Comparison of ENCODE assay signal across 21 cellular contexts in the genomic region with DNA sequence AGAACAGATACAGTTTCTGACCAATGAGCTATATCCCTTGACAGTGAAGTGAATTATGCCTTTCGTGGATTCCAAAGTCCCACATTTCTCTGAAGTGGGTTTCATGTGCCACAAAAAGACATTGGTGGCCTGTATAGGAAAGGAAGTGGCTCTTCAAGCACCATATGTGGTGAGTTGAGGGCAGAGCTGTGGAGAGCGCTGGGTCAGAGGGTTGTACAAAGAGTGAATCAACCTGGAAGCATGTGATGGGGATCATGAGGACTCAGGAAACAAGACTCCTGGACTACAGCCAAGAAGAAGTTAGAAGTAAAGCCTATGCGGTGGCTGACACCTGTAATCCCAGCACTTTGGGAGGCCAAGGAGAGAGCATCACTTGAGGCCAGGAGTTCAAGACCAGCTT. TPM values are rescaled to one million over a fixed set of nuclear protein-coding genes. Genes with fewer than 3 reads are reported as not detected.
DNase-seq lines count a peak whose midpoint lies in the region; ATAC-seq, FAIRE-seq and TF ChIP-seq lines count a peak whose summit lies in the region.
"Had no signal": no experiment of that assay in that cellular context is flagged by ENCODE, and none has a peak within 500 bp of the region (broad histone marks: within the 10 kb centered on the region; RNA-seq: fewer than 3 reads in every experiment).

No MANE protein-coding gene starts in this region.

- no peak overlapping the region for H3K27ac Mint-ChIP-seq in MCF 10A (ENCODE audit: low read depth, unreplicated experiment)
- H3K27ac Mint-ChIP-seq: CD8-positive, alpha-beta memory T cell had no signal

- no peak overlapping the region for H3K4me3 Mint-ChIP-seq in MCF 10A (ENCODE audit: unreplicated experiment)
- H3K4me3 Mint-ChIP-seq: CD8-positive, alpha-beta memory T cell had no signal

- CTCF ChIA-PET in MCF 10A (lab: Yijun Ruan, JAX), result interaction anchor here (0.5 to 1.3 kb wide), 4 partner anchors 10 to 135 kb away, joined by 3 to 6 read pairs (median 4); no protein-coding TSS in a partner anchor

- H3K4me3 ChIP-seq in breast epithelium, result no peak overlapping the region
- no peak overlapping the region for H3K4me3 ChIP-seq in bronchial epithelial cell (ENCODE audit: low read depth, low read length)
- H3K4me3 ChIP-seq: BLaER1 had no signal

- intact Hi-C loops in MCF 10A (cut with micrococcal nuclease), result no loop called here
- intact Hi-C loops in breast epithelium (cut with DNase I; ENCODE audit: low total_unique reads), result no loop called here

- FAIRE-seq in bronchial epithelial cell (lab: Jason Lieb, UNC), result no peak
- FAIRE-seq: A204.1 had no signal

- H3K9me3 Mint-ChIP-seq in MCF 10A (ENCODE audit: unreplicated experiment), result no peaks in the 10 kb centered on the region
- H3K9me3 Mint-ChIP-seq: CD8-positive, alpha-beta memory T cell had no signal

- no peaks in the 10 kb centered on the region for H3K9me3 ChIP-seq in breast epithelium
- H3K9me3 ChIP-seq: BLaER1 had no signal

- peaks cover 73% of the 10 kb centered on the region for H3K27me3 Mint-ChIP-seq in MCF 10A (ENCODE audit: insufficient read depth, unreplicated experiment)

- peaks cover 4% of the 10 kb centered on the region for H3K36me3 Mint-ChIP-seq in MCF 10A (ENCODE audit: insufficient read depth, unreplicated experiment)
- H3K36me3 Mint-ChIP-seq: CD8-positive, alpha-beta memory T cell had no signal

- TF ChIP-seq POLR2A in breast epithelium (IDR thresholded peaks at IDR 0.05), result no peak

- BruUV-seq in MCF 10A (replicated peaks; lab: Mats Ljungman, UMichigan), result no TSS peak

- no peaks in the 10 kb centered on the region for H3K36me3 ChIP-seq in breast epithelium
- no peaks in the 10 kb centered on the region for H3K36me3 ChIP-seq in bronchial epithelial cell (ENCODE audit: control insufficient read depth, insufficient read depth, low read length)
- H3K36me3 ChIP-seq: BLaER1 had no signal

- ATAC-seq in HG03196 (IDR thresholded peaks at IDR 0.05; ENCODE audit: unreplicated experiment), result no peak

- TF ChIP-seq CTCF in MCF 10A (IDR thresholded peaks at IDR 0.05; ENCODE audit: unreplicated experiment) (no peak), breast epithelium (IDR thresholded peaks at IDR 0.05) (no peak), bronchial epithelial cell (IDR thresholded peaks at IDR 0.05; ENCODE audit: insufficient read depth, low read length, severe bottlenecking) (no peak), GM10266 (IDR thresholded peaks at IDR 0.05; ENCODE audit: control insufficient read depth, insufficient read depth, low read depth, missing control alignments) (no peak)

- peak; percentile 0 for DNase-seq in MCF 10A (ENCODE audit: unreplicated experiment)
- no peak for DNase-seq in breast epithelium (ENCODE audit: low spot score in 2 of 2)
- peak; percentile 23 for DNase-seq in SK-MEL-5 (ENCODE audit: low read depth, low spot score)
- peak; percentile 3 for DNase-seq in bronchial epithelial cell (ENCODE audit: low read depth)
- DNase-seq in T1000 (lab: John Stamatoyannopoulos, UW), result no peak
- no peak for DNase-seq in NCI-H1417 treated with DMSO at 0.1 percent for 48 hours (lab: John Stamatoyannopoulos, UW)
- DNase-seq in GM10266 (ENCODE audit: extremely low spot score), result no peak
- DNase-seq: CD8-positive, alpha-beta memory T cell; H7; Karpas-422; NCI-H1417; NCI-H1930; NCI-H69; NK-92 treated with Interleukin-12 subunit alpha and Interleukin-12 subunit beta, amount 100 ng/mL, for 24 hours; SHP77 treated with DMSO at 0.1 percent for 48 hours had no signal

- H3K27me3 ChIP-seq in breast epithelium, result no peaks in the 10 kb centered on the region
- no peaks in the 10 kb centered on the region for H3K27me3 ChIP-seq in bronchial epithelial cell (ENCODE audit: control insufficient read depth, insufficient read depth, low read length)
- H3K27me3 ChIP-seq: BLaER1 had no signal

- peaks cover 8% of the 10 kb centered on the region for H3K4me1 Mint-ChIP-seq in MCF 10A (ENCODE audit: insufficient read depth, unreplicated experiment)

- POLR2A ChIA-PET in MCF 10A (lab: Yijun Ruan, JAX), result no interaction called here

- in situ Hi-C loops in SK-MEL-5 (cut with HindIII; ENCODE audit: low pct_unique_long_range_greater_than_20kb, low sequenced_read_pairs), result no loop called here

- H3K4me1 ChIP-seq in breast epithelium, result no peaks in the 10 kb centered on the region
- H3K4me1 ChIP-seq: BLaER1 had no signal

- no peak overlapping the region for H3K27ac ChIP-seq in breast epithelium
- H3K27ac ChIP-seq: BLaER1 had no signal

RNA-seq across cellular contexts. Expression of gene SLC5A4, which starts 0.6 kb away (rescaled TPM):
- total RNA-seq in MCF 10A (2022) (not detected in 2 replicates), breast epithelium (1 to 10 TPM in 1 of 3 donors, under 1 TPM in 1, not detected in 1; 0.16 to 1.3 TPM), bronchial epithelial cell (not detected in 2 replicates)
- total RNA-seq in SK-MEL-5 (2014; rRNA removed; shearing (Covaris generic)), result 134 and 146 TPM in 2 replicates
- 40.4 and 57.4 TPM in 2 replicates for polyA plus RNA-seq in SK-MEL-5 (2015; cell fraction: cytosol; rRNA removed)
- polyA plus RNA-seq in SK-MEL-5 (2015; cell fraction: nucleus; rRNA removed), result 92.2 and 110 TPM in 2 replicates
- total RNA-seq: CD8-positive, alpha-beta memory T cell; Daoy; H7; OCI-LY7; RPMI7951 had no signal
- polyA plus RNA-seq: CD8-positive, alpha-beta memory T cell had no signal

RNA-seq across cellular contexts. Expression of gene RFPL2, which starts 50.9 kb away (rescaled TPM):
- not detected in 2 replicates for total RNA-seq in MCF 10A (2022)
- under 1 TPM in 1 of 3 donors, not detected in 2; 0.29 TPM for total RNA-seq in breast epithelium
- total RNA-seq in SK-MEL-5 (2014; rRNA removed; shearing (Covaris generic)), result 4.1 and 5.3 TPM in 2 replicates
- 6.3 and 6.9 TPM in 2 replicates for polyA plus RNA-seq in SK-MEL-5 (2015; cell fraction: cytosol; rRNA removed)
- polyA plus RNA-seq in SK-MEL-5 (2015; cell fraction: nucleus; rRNA removed), result 38.2 and 38.6 TPM in 2 replicates
- not detected in 2 replicates for total RNA-seq in bronchial epithelial cell
- total RNA-seq: CD8-positive, alpha-beta memory T cell; Daoy; OCI-LY7; RPMI7951 had no signal

Comparison
In these comparisons a context has a peak if more than half of its experiments do, and no peak if none do; other contexts are left out.
1. DNase-seq: peak in MCF 10A (single experiment), SK-MEL-5 (single experiment) and bronchial epithelial cell (single experiment); none in breast epithelium (0 of 2), T1000 (single experiment), NCI-H1417 treated with DMSO at 0.1 percent for 48 hours (single experiment) and GM10266 (single experiment).
2. RNA of gene SLC5A4, which starts 0.6 kb away (total RNA-seq): 134 to 146 TPM in SK-MEL-5; 0.16 to 1.3 TPM in breast epithelium, not detected in MCF 10A and not detected in bronchial epithelial cell; every median in the first group is over 10 times any median in the second.